11 cellular contexts compared by ENCODE assay signal in the genomic region with DNA sequence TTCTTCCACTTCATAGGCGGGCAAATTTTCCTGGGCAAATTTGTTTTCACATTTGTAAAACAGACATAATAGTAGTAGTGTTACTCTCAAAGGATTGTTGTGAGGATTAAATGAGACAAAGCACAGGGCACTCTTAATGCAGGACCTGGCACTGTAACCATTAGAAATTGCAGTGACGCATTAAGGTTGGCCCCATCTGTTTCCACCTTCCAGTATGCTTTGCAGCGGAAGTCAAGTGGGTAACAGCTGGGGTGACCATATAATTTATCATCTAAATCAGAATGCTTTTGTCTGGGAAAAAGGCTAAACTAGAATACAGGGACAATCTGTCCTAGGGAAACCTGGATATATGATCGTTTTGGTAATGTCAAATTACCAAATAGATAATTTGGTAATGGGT.
"Had no signal": no experiment of that assay in that cellular context is flagged by ENCODE, and none has a peak within 500 bp of the region (broad histone marks: within the 10 kb centered on the region; RNA-seq: fewer than 3 reads in every experiment).

No MANE protein-coding gene starts in this region.

- ATAC-seq: left lung; natural killer cell treated with Interleukin-12 subunit alpha and Interleukin-12 subunit beta and Interleukin-15 and Interleukin-18, amount 100 ng/mL, for 72 hours; sciatic nerve; stimulated activated effector memory CD8-positive, alpha-beta T cell treated with anti-CD3 and anti-CD28 coated beads, Interleukin-12 subunit alpha, Interleukin-12 subunit beta, amount 100 ng/mL, for 72 hours had no signal

- DNase-seq: activated CD4-positive, alpha-beta T cell treated with anti-CD3 and anti-CD28 coated beads, Interleukin-2, amount 50 U/mL, for 4 hours; activated gamma-delta T cell; erythroblast; kidney; left lung; stimulated activated CD4-positive, alpha-beta T cell treated with anti-CD3 and anti-CD28 coated beads, Interleukin-4, amount 100 ng/mL, for 24 hours; stomach; testis had no signal
